Comparison of ENCODE assay signal across 24 cellular contexts in genomic region chr10:82267960-82268359, GRCh38.
A peak's percentile ranks its signal among the peaks of the same experiment; 100 is the strongest.
DNase-seq lines count a peak whose midpoint lies in the region; ATAC-seq and TF ChIP-seq lines count a peak whose summit lies in the region.
"Had no signal": no experiment of that assay in that cellular context is flagged by ENCODE, and none has a peak within 500 bp of the region (broad histone marks: within the 10 kb centered on the region; RNA-seq: fewer than 3 reads in every experiment).

No MANE protein-coding gene starts in this region.

- ATAC-seq in HG03432 (IDR thresholded peaks at IDR 0.05; ENCODE audit: unreplicated experiment) (peak; percentile 46), Right ventricle myocardium superior (ENCODE audit: poor library complexity) (no peak)

- H3K27ac Mint-ChIP-seq in MCF 10A (ENCODE audit: low read depth, unreplicated experiment): peak overlapping the region; percentile 52
- H3K27ac Mint-ChIP-seq: CD4-positive, alpha-beta T cell had no signal

- peaks cover 54% of the 10 kb centered on the region for H3K4me1 Mint-ChIP-seq in MCF 10A (ENCODE audit: insufficient read depth, unreplicated experiment)

- no peaks in the 10 kb centered on the region for H4K20me1 ChIP-seq in OCI-LY3 (ENCODE audit: insufficient read depth, low read length)

- H3K4me1 ChIP-seq in breast epithelium (no peaks in the 10 kb centered on the region), OCI-LY3 (ENCODE audit: low read length) (peaks cover 8% of the 10 kb centered on the region; the same call in 1 of the 2 replicates), esophagus squamous epithelium (no peaks in the 10 kb centered on the region)
- H3K4me1 ChIP-seq: Peyer's patch had no signal

- TF ChIP-seq CTCF in MCF 10A (IDR thresholded peaks at IDR 0.05; ENCODE audit: unreplicated experiment) (no peak), breast epithelium (IDR thresholded peaks at IDR 0.05) (no peak), OCI-LY3 (IDR thresholded peaks at IDR 0.05; ENCODE audit: low read depth, low read length) (no peak), GM10248 (IDR thresholded peaks at IDR 0.05; ENCODE audit: control extremely low read depth, extremely low read depth, low read depth, missing control alignments) (no peak), esophagus squamous epithelium (IDR thresholded peaks at IDR 0.05) (no peak)

- peaks cover 17% of the 10 kb centered on the region for H3K9me3 Mint-ChIP-seq in MCF 10A (ENCODE audit: unreplicated experiment)

- H3K27me3 ChIP-seq in breast epithelium (no peaks in the 10 kb centered on the region), OCI-LY3 (ENCODE audit: low read depth, low read length) (no peaks in the 10 kb centered on the region), esophagus squamous epithelium (no peaks in the 10 kb centered on the region)
- H3K27me3 ChIP-seq: Peyer's patch had no signal

- intact Hi-C loops in MCF 10A (cut with micrococcal nuclease): loop anchor here (2.0 kb wide), 1 partner anchor 21 kb away; no protein-coding TSS in a partner anchor
- intact Hi-C loops in breast epithelium (cut with DNase I; ENCODE audit: low total_unique reads): no loop called here
- intact Hi-C loops in esophagus squamous epithelium (cut with DNase I): no loop called here
- intact Hi-C loops in Right ventricle myocardium superior (cut with DNase I): no loop called here

- no peak overlapping the region for H3K4me3 ChIP-seq in breast epithelium
- H3K4me3 ChIP-seq in OCI-LY3 (ENCODE audit: low read length): no peak overlapping the region
- H3K4me3 ChIP-seq in esophagus squamous epithelium: no peak overlapping the region
- H3K4me3 ChIP-seq: GM23248, Peyer's patch, SK-N-MC had no signal

- no peak overlapping the region for H2AFZ ChIP-seq in OCI-LY3 (ENCODE audit: low read depth, low read length)
- H2AFZ ChIP-seq: GM23248 had no signal

- H3K27ac ChIP-seq in breast epithelium (no peak overlapping the region), OCI-LY3 (ENCODE audit: low read length) (no peak overlapping the region), temporal lobe (ENCODE audit: low read depth, low read length) (peak overlapping the region; percentile 52), esophagus squamous epithelium (no peak overlapping the region)
- H3K27ac ChIP-seq: 22Rv1, GM23248, HL-60, Peyer's patch, SK-N-MC had no signal

- H3K36me3 Mint-ChIP-seq in MCF 10A (ENCODE audit: insufficient read depth, unreplicated experiment): no peaks in the 10 kb centered on the region

- H3K27me3 Mint-ChIP-seq in MCF 10A (ENCODE audit: insufficient read depth, unreplicated experiment): no peaks in the 10 kb centered on the region
- H3K27me3 Mint-ChIP-seq: CD4-positive, alpha-beta T cell had no signal

- CTCF ChIA-PET in MCF 10A (lab: Yijun Ruan, JAX): no interaction called here
- CTCF ChIA-PET in GM10248 (lab: Yijun Ruan, JAX): interaction anchor here (0.8 kb wide), 1 partner anchor 11 kb away, joined by 3 read pairs; no protein-coding TSS in a partner anchor

- 0 out of 2 replicates have a peak overlapping the region, but pooled peaks have one; percentile 9 for H3K4me2 ChIP-seq in OCI-LY3 (ENCODE audit: low read length)

- H3K9me3 ChIP-seq in breast epithelium: no peaks in the 10 kb centered on the region
- H3K9me3 ChIP-seq in OCI-LY3 (ENCODE audit: insufficient read depth, low read length): no peaks in the 10 kb centered on the region
- H3K9me3 ChIP-seq in esophagus squamous epithelium: no peaks in the 10 kb centered on the region
- H3K9me3 ChIP-seq: Peyer's patch had no signal

- POLR2A ChIA-PET in MCF 10A (lab: Yijun Ruan, JAX): interaction anchor here (1.2 to 1.6 kb wide), 2 partner anchors 11 to 17 kb away, joined by 3 to 5 read pairs; no protein-coding TSS in a partner anchor
- POLR2A ChIA-PET in GM10248 (lab: Yijun Ruan, JAX): no interaction called here

- WGBS in esophagus squamous epithelium, 2 donors: 61 to 71% methylated on average over 2 of the region's 2 CpGs

- no peak overlapping the region for H3K4me3 Mint-ChIP-seq in MCF 10A (ENCODE audit: unreplicated experiment)
- H3K4me3 Mint-ChIP-seq: CD4-positive, alpha-beta T cell had no signal

- H3K79me2 ChIP-seq in OCI-LY3 (ENCODE audit: low read length): no peaks in the 10 kb centered on the region

- TF ChIP-seq POLR2A in breast epithelium (IDR thresholded peaks at IDR 0.05): no peak
- no peak for TF ChIP-seq POLR2A in esophagus squamous epithelium (IDR thresholded peaks at IDR 0.05)

- DNase-seq in MCF 10A (ENCODE audit: unreplicated experiment) (no peak), breast epithelium (ENCODE audit: low spot score in 2 of 2) (no peak), GM10248 (ENCODE audit: extremely low spot score) (no peak), esophagus squamous epithelium (lab: John Stamatoyannopoulos, UW) (no peak), Right ventricle myocardium superior (no peak)
- DNase-seq: CD4-positive, alpha-beta T cell; GM23248; H7; Karpas-422; MV-4-11; NCI-H2029; NCI-H446; NCI-H524 treated with DMSO at 0.1 percent for 48 hours; NCI-H774; NK-92 treated with Interleukin-12 subunit alpha and Interleukin-12 subunit beta, amount 100 ng/mL, for 24 hours; OCI-M1; Peyer's patch; SIG-M5 had no signal

- BruUV-seq in MCF 10A (replicated peaks; lab: Mats Ljungman, UMichigan): no TSS peak

- H3K36me3 ChIP-seq in breast epithelium (no peaks in the 10 kb centered on the region), OCI-LY3 (replicated peaks; ENCODE audit: low read depth, low read length) (no peaks in the 10 kb centered on the region), esophagus squamous epithelium (no peaks in the 10 kb centered on the region)
- H3K36me3 ChIP-seq: Peyer's patch had no signal

- H3K9ac ChIP-seq in OCI-LY3 (ENCODE audit: low read length): no peak overlapping the region
- H3K9ac ChIP-seq: GM23248 had no signal
